ENCODE assay signal across 10 cellular contexts in genomic region chr1:115184951-115185331, GRCh38.
DNase-seq lines count a peak whose midpoint lies in the region; ATAC-seq and TF ChIP-seq lines count a peak whose summit lies in the region.
"Had no signal": no experiment of that assay in that cellular context is flagged by ENCODE, and none has a peak within 500 bp of the region (broad histone marks: within the 10 kb centered on the region; RNA-seq: fewer than 3 reads in every experiment).

No MANE protein-coding gene starts in this region.

- no peaks in the 10 kb centered on the region for H3K36me3 ChIP-seq in left ventricle myocardium inferior
- H3K36me3 ChIP-seq in upper lobe of right lung: no peaks in the 10 kb centered on the region

- intact Hi-C loops in left ventricle myocardium inferior (cut with micrococcal nuclease): no loop called here
- intact Hi-C loops in upper lobe of right lung (cut with DNase I): no loop called here

- H3K36me3 Mint-ChIP-seq in activated T-cell treated with anti-CD3 and anti-CD28 coated beads, Interleukin-2, amount 50 U/mL, for 4 hours (ENCODE audit: insufficient read depth): no peaks in the 10 kb centered on the region
- no peaks in the 10 kb centered on the region for H3K36me3 Mint-ChIP-seq in activated T-helper 17 cell treated with anti-CD3 and anti-CD28 coated beads, Interleukin-2, amount 50 U/mL, for 72 hours (ENCODE audit: low read depth)

- H3K9me3 Mint-ChIP-seq in activated T-cell treated with anti-CD3 and anti-CD28 coated beads, Interleukin-2, amount 50 U/mL, for 4 hours: no peaks in the 10 kb centered on the region
- no peaks in the 10 kb centered on the region for H3K9me3 Mint-ChIP-seq in activated T-helper 17 cell treated with anti-CD3 and anti-CD28 coated beads, Interleukin-2, amount 50 U/mL, for 72 hours

- H3K4me3 ChIP-seq in left ventricle myocardium inferior (peak overlapping the region; percentile 46), upper lobe of right lung (no peak overlapping the region)

- no peaks in the 10 kb centered on the region for H3K4me1 Mint-ChIP-seq in activated T-cell treated with anti-CD3 and anti-CD28 coated beads, Interleukin-2, amount 50 U/mL, for 4 hours (ENCODE audit: low read depth)
- peaks cover 12% of the 10 kb centered on the region for H3K4me1 Mint-ChIP-seq in activated T-helper 17 cell treated with anti-CD3 and anti-CD28 coated beads, Interleukin-2, amount 50 U/mL, for 72 hours
- H3K4me1 Mint-ChIP-seq: B cell had no signal

- H3K27me3 Mint-ChIP-seq in activated T-cell treated with anti-CD3 and anti-CD28 coated beads, Interleukin-2, amount 50 U/mL, for 4 hours (ENCODE audit: low read depth): no peaks in the 10 kb centered on the region
- peaks cover 19% of the 10 kb centered on the region for H3K27me3 Mint-ChIP-seq in activated T-helper 17 cell treated with anti-CD3 and anti-CD28 coated beads, Interleukin-2, amount 50 U/mL, for 72 hours

- H3K27ac ChIP-seq in left ventricle myocardium inferior (replicated peaks): peak overlapping the region; percentile 92
- no peak overlapping the region for H3K27ac ChIP-seq in upper lobe of right lung

- no peaks in the 10 kb centered on the region for H3K9me3 ChIP-seq in left ventricle myocardium inferior (replicated peaks)
- no peaks in the 10 kb centered on the region for H3K9me3 ChIP-seq in upper lobe of right lung

- ATAC-seq in activated T-cell treated with anti-CD3 and anti-CD28 coated beads, Interleukin-2, amount 50 U/mL, for 4 hours: peak in 1 of 2 donors; percentile 19
- ATAC-seq in activated T-helper 17 cell treated with anti-CD3 and anti-CD28 coated beads, Interleukin-2, amount 50 U/mL, for 72 hours (replicated peaks): no peak
- ATAC-seq in upper lobe of right lung: peak; percentile 19

- H3K27me3 ChIP-seq in left ventricle myocardium inferior (ENCODE audit: low read depth) (no peaks in the 10 kb centered on the region), upper lobe of right lung (no peaks in the 10 kb centered on the region)

- peak overlapping the region; percentile 14 for H3K4me3 Mint-ChIP-seq in activated T-cell treated with anti-CD3 and anti-CD28 coated beads, Interleukin-2, amount 50 U/mL, for 4 hours
- H3K4me3 Mint-ChIP-seq in activated T-helper 17 cell treated with anti-CD3 and anti-CD28 coated beads, Interleukin-2, amount 50 U/mL, for 72 hours: peak overlapping the region; percentile 50
- H3K4me3 Mint-ChIP-seq: B cell had no signal

- DNase-seq in activated T-cell treated with anti-CD3 and anti-CD28 coated beads, Interleukin-2, amount 50 U/mL, for 4 hours: no peak
- DNase-seq in activated T-cell treated with anti-CD3 and anti-CD28 coated beads for 4 hours (no peak), left ventricle myocardium inferior (peak; percentile 25), upper lobe of right lung (no peak), ecto neural progenitor cell (ENCODE audit: low spot score) (no peak), GOT3 (lab: John Stamatoyannopoulos, UW) (no peak), CD1c-positive myeloid dendritic cell (ENCODE audit: extremely low spot score) (no peak)
- DNase-seq: NCI-H1694 had no signal

- TF ChIP-seq CTCF in left ventricle myocardium inferior (IDR thresholded peaks at IDR 0.05; ENCODE audit: borderline replicate concordance): no peak
- TF ChIP-seq CTCF in upper lobe of right lung (IDR thresholded peaks at IDR 0.05): no peak

- H3K4me1 ChIP-seq in left ventricle myocardium inferior: peaks cover 51% of the 10 kb centered on the region
- H3K4me1 ChIP-seq in upper lobe of right lung: no peaks in the 10 kb centered on the region

- H3K27ac Mint-ChIP-seq in activated T-helper 17 cell treated with anti-CD3 and anti-CD28 coated beads, Interleukin-2, amount 50 U/mL, for 72 hours: peak overlapping the region; percentile 71
- H3K27ac Mint-ChIP-seq: B cell had no signal
